11 cellular contexts compared by ENCODE assay signal in the genomic region with DNA sequence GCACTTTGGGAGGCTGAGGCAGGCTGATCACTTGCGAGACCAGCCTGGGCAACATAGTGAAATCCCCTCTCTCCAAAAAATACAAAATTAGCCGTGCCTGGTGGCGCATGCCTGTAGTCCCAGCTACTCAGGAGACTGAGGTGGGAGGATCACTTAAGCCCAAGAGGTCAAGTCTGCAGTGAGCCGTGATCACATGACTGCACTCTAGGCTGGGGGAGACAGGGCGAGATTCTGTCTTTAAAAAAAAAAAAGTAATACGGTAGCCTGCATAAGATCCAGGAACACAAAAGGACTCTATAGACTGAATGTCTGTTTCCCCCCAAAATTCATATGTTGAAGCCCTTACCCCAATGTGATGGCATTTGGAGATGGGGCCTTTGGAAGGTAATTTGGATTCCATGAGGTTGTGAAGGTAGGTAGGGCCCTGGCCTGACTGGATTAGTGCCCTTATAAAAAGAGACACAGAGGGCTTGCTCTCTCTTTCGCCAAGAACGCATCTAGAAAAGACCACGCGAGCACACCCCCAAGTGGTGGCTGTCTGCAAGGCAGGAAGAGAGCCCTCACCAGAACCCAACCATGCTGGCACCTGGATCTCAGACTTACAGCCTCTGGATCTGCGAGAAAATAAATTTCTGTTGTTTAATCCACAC. TPM values are rescaled to one million over a fixed set of nuclear protein-coding genes. Genes with fewer than 3 reads are reported as not detected.
DNase-seq lines count a peak whose midpoint lies in the region; TF ChIP-seq lines count a peak whose summit lies in the region.
"Had no signal": no experiment of that assay in that cellular context is flagged by ENCODE, and none has a peak within 500 bp of the region (broad histone marks: within the 10 kb centered on the region; RNA-seq: fewer than 3 reads in every experiment).

No MANE protein-coding gene starts in this region.

- no peaks in the 10 kb centered on the region for H3K36me3 ChIP-seq in A673 (ENCODE audit: insufficient read depth, low read length, poor library complexity, severe bottlenecking)
- no peaks in the 10 kb centered on the region for H3K36me3 ChIP-seq in H7 (replicated peaks; ENCODE audit: control insufficient read depth, insufficient read depth, low read length)

- no peaks in the 10 kb centered on the region for H3K9me3 ChIP-seq in A673 (ENCODE audit: low read depth, low read length, poor library complexity, severe bottlenecking)

- intact Hi-C loops in A673 (cut with micrococcal nuclease; ENCODE audit: unreplicated experiment) = no loop called here

- no peak overlapping the region for H3K4me3 ChIP-seq in A673 (ENCODE audit: low read depth, low read length, poor library complexity, severe bottlenecking)
- no peak overlapping the region for H3K4me3 ChIP-seq in NB4 (ENCODE audit: low read depth, low read length)
- no peak overlapping the region for H3K4me3 ChIP-seq in choroid plexus epithelial cell (ENCODE audit: low read depth, low read length)
- no peak overlapping the region for H3K4me3 ChIP-seq in H7 (ENCODE audit: insufficient read depth, low read depth, low read length)
- H3K4me3 ChIP-seq: SK-N-MC had no signal

- no peaks in the 10 kb centered on the region for H3K27me3 ChIP-seq in A673 (replicated peaks; ENCODE audit: insufficient read depth, low read depth, low read length, poor library complexity)
- H3K27me3 ChIP-seq in H7 (ENCODE audit: control insufficient read depth, insufficient read depth, low read length) = no peaks in the 10 kb centered on the region

- POLR2A ChIA-PET in A673 (lab: Charles Lee; ENCODE audit: low non-redundant PET) = no interaction called here

- BruUV-seq in A673 (replicated peaks; lab: Mats Ljungman, UMichigan) = no TSS peak

- CTCF ChIA-PET in A673 (lab: Charles Lee) = interaction anchor here (0.6 to 0.7 kb wide), 3 partner anchors 15 to 131 kb away, joined by 3 to 10 read pairs (median 3); no protein-coding TSS in a partner anchor

- TF ChIP-seq POLR2A in NB4 (IDR thresholded peaks at IDR 0.05; ENCODE audit: extremely low read depth, insufficient read length) = no peak

- TF ChIP-seq CTCF in A673 (conservative IDR thresholded peaks at IDR 0.05; ENCODE audit: low read depth, low read length) (peak; percentile 63), GM12872 (IDR thresholded peaks at IDR 0.05; ENCODE audit: insufficient read depth, low read depth, low read length) (peak; percentile 79), NB4 (IDR thresholded peaks at IDR 0.05; ENCODE audit: low read depth, low read length) (peak; percentile 77), choroid plexus epithelial cell (conservative IDR thresholded peaks at IDR 0.05; ENCODE audit: low read depth, low read length) (peak; percentile 49)

- peak; percentile 62 for DNase-seq in A673 (ENCODE audit: low spot score)
- DNase-seq in NB4 (ENCODE audit: low read depth) = peak; percentile 61
- no peak for DNase-seq in choroid plexus epithelial cell (ENCODE audit: low read depth)
- no peak for DNase-seq in GOT3 (lab: John Stamatoyannopoulos, UW)
- no peak for DNase-seq in H7
- no peak for DNase-seq in H4 (ENCODE audit: low spot score)
- DNase-seq in NCI-H510A treated with DMSO at 0.1 percent for 48 hours (lab: John Stamatoyannopoulos, UW) = no peak
- DNase-seq: activated naive CD4-positive, alpha-beta T cell treated with anti-CD3 and anti-CD28 coated beads, Interleukin-2, amount 10 ng/mL, durations not matched to agents 7 days and 5 days; KG1 had no signal

- peaks cover 19% of the 10 kb centered on the region for H3K4me1 ChIP-seq in A673 (ENCODE audit: insufficient read depth, low read length, poor library complexity, severe bottlenecking)

- H3K27ac ChIP-seq in A673 (ENCODE audit: low read depth, low read length, poor library complexity, severe bottlenecking) = no peak overlapping the region

RNA-seq across cellular contexts. Expression of gene MBOAT2, which starts 17.0 kb away (rescaled TPM):
- total RNA-seq in A673 (2021) = 61.6 and 65.1 TPM in 2 replicates
- 16.4 and 23.9 TPM in 2 replicates for total RNA-seq in H7 (2014; rRNA removed; shearing (Covaris generic))
- total RNA-seq in H4 (2014; rRNA removed; shearing (Covaris generic)) = 21.3 and 26.9 TPM in 2 replicates

Comparison
In these comparisons a context has a peak if more than half of its experiments do, and no peak if none do; other contexts are left out.
1. DNase-seq: peak in A673 (single experiment) and NB4 (single experiment); none in choroid plexus epithelial cell (single experiment), GOT3 (single experiment), H7 (single experiment), H4 (single experiment) and NCI-H510A treated with DMSO at 0.1 percent for 48 hours (single experiment).
2. Peak in every context shown above with its lines, with median percentiles within 50 percentile points of each other: CTCF ChIP-seq.